Comparison of ENCODE assay signal across 12 cellular contexts in the genomic region with DNA sequence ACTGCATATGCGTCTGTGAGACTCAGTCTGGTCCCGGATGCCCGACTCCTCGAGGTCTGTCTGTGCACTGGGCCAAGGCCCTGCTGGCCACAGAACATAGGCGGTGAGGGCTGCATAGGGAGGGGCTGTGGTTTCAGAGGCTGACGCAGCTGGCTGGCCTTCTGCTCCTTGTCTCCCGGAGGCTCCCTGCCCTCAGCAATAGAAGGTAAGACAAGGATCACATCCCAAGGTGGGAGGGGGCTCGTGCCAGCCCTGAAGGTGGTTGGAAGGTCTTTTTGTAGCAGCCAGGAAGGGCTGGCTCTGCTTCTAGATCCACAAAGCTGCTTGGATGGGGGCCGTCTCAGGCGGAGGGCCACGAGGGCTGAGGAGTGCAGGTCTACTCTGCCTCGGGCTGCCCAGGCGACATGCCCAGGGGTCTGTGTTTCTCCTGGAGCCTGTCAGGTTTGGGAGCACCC.
DNase-seq lines count a peak whose midpoint lies in the region; ATAC-seq and TF ChIP-seq lines count a peak whose summit lies in the region.
"Had no signal": no experiment of that assay in that cellular context is flagged by ENCODE, and none has a peak within 500 bp of the region (broad histone marks: within the 10 kb centered on the region; RNA-seq: fewer than 3 reads in every experiment).

No MANE protein-coding gene starts in this region.

- H3K27ac Mint-ChIP-seq in immature natural killer cell, result no peak overlapping the region
- no peak overlapping the region for H3K27ac Mint-ChIP-seq in activated naive CD4-positive, alpha-beta T cell treated with anti-CD3 and anti-CD28 coated beads, Interleukin-2, amount 50 U/mL, for 72 hours
- H3K27ac Mint-ChIP-seq: activated CD4-positive, alpha-beta T cell treated with anti-CD3 and anti-CD28 coated beads, Interleukin-2, amount 10 ng/mL, durations not matched to agents 24 days and 14 days; dendritic cell treated with granulocyte-macrophage colony-stimulating factor and Interleukin-4, amounts not matched to agents 40 ng/mL and 50 ng/mL, for 4 days had no signal

- H3K4me3 Mint-ChIP-seq in immature natural killer cell, result no peak overlapping the region
- H3K4me3 Mint-ChIP-seq: activated CD4-positive, alpha-beta T cell treated with anti-CD3 and anti-CD28 coated beads, Interleukin-2, amount 10 ng/mL, durations not matched to agents 24 days and 14 days; dendritic cell treated with granulocyte-macrophage colony-stimulating factor and Interleukin-4, amounts not matched to agents 40 ng/mL and 50 ng/mL, for 4 days had no signal

- no peaks in the 10 kb centered on the region for H3K9me3 Mint-ChIP-seq in immature natural killer cell
- no peaks in the 10 kb centered on the region for H3K9me3 Mint-ChIP-seq in activated naive CD4-positive, alpha-beta T cell treated with anti-CD3 and anti-CD28 coated beads, Interleukin-2, amount 50 U/mL, for 72 hours
- H3K9me3 Mint-ChIP-seq: activated CD4-positive, alpha-beta T cell treated with anti-CD3 and anti-CD28 coated beads, Interleukin-2, amount 10 ng/mL, durations not matched to agents 24 days and 14 days; dendritic cell treated with granulocyte-macrophage colony-stimulating factor and Interleukin-4, amounts not matched to agents 40 ng/mL and 50 ng/mL, for 4 days had no signal

- peak; percentile 46 for ATAC-seq in HG02885 (IDR thresholded peaks at IDR 0.05; ENCODE audit: poor library complexity, unreplicated experiment)
- peak; percentile 93 for ATAC-seq in SK-N-SH treated with all-trans-retinoic acid at 6 μM for 48 hours
- no peak for ATAC-seq in activated naive CD4-positive, alpha-beta T cell treated with anti-CD3 and anti-CD28 coated beads, Interleukin-2, amount 50 U/mL, for 72 hours

- no peaks in the 10 kb centered on the region for H3K36me3 Mint-ChIP-seq in immature natural killer cell
- H3K36me3 Mint-ChIP-seq in activated naive CD4-positive, alpha-beta T cell treated with anti-CD3 and anti-CD28 coated beads, Interleukin-2, amount 50 U/mL, for 72 hours, result no peaks in the 10 kb centered on the region

- DNase-seq in iPS DF 19.7 (ENCODE audit: low read depth, low spot score) (peak; percentile 9), substantia nigra (lab: John Stamatoyannopoulos, UW) (peak in 26 of 49 donors; percentile 2 to 49 (median 14)), occipital lobe (lab: John Stamatoyannopoulos, UW) (no peak), OCI-M2 (lab: John Stamatoyannopoulos, UW; ENCODE audit: unreplicated experiment) (no peak), immature natural killer cell (no peak)
- DNase-seq in activated naive CD4-positive, alpha-beta T cell treated with anti-CD3 and anti-CD28 coated beads, Interleukin-2, amount 50 U/mL, for 72 hours (ENCODE audit: low spot score in 2 of 2), result no peak
- DNase-seq: activated CD4-positive, alpha-beta T cell treated with anti-CD3 and anti-CD28 coated beads, Interleukin-2, amount 10 ng/mL, durations not matched to agents 24 days and 14 days had no signal

- H3K27ac ChIP-seq in substantia nigra (ENCODE audit: low read depth, low read length, poor library complexity, severe bottlenecking), result no peak overlapping the region
- H3K27ac ChIP-seq: KMS-11, parathyroid adenoma had no signal

- peaks cover 1 to 10% (median 3%) of the 10 kb centered on the region in 3 donors for H3K27me3 Mint-ChIP-seq in immature natural killer cell (ENCODE audit: low read depth in 3 of 3)

- H3K4me1 Mint-ChIP-seq in immature natural killer cell, result no peaks in the 10 kb centered on the region
- H3K4me1 Mint-ChIP-seq: activated CD4-positive, alpha-beta T cell treated with anti-CD3 and anti-CD28 coated beads, Interleukin-2, amount 10 ng/mL, durations not matched to agents 24 days and 14 days had no signal

TF ChIP-seq in SK-N-SH treated with all-trans-retinoic acid at 6 μM for 48 hours, 23 proteins besides CTCF, POLR2A, EP300 and RAD21:
- TF ChIP-seq PPARA (CRISPR knock-in tag; IDR thresholded peaks at IDR 0.05; ENCODE audit: borderline replicate concordance) (no peak), ZNF70 (CRISPR knock-in tag; IDR thresholded peaks at IDR 0.05) (no peak), RARB (CRISPR knock-in tag; IDR thresholded peaks at IDR 0.05) (no peak), ARNTL (CRISPR knock-in tag; IDR thresholded peaks at IDR 0.05; ENCODE audit: borderline replicate concordance, low read depth) (no peak), ZNF565 (CRISPR knock-in tag; conservative IDR thresholded peaks at IDR 0.05; ENCODE audit: low read depth) (no peak), CSDC2 (CRISPR knock-in tag; IDR thresholded peaks at IDR 0.05) (no peak), ZC3H10 (CRISPR knock-in tag; IDR thresholded peaks at IDR 0.05) (no peak), ZFP30 (CRISPR knock-in tag; IDR thresholded peaks at IDR 0.05) (no peak), BACH2 (CRISPR knock-in tag; IDR thresholded peaks at IDR 0.05; ENCODE audit: borderline replicate concordance) (no peak), SNAI2 (CRISPR knock-in tag; IDR thresholded peaks at IDR 0.05) (no peak), OSR1 (CRISPR knock-in tag; IDR thresholded peaks at IDR 0.05) (no peak)
- TF ChIP-seq, protein P1, sequence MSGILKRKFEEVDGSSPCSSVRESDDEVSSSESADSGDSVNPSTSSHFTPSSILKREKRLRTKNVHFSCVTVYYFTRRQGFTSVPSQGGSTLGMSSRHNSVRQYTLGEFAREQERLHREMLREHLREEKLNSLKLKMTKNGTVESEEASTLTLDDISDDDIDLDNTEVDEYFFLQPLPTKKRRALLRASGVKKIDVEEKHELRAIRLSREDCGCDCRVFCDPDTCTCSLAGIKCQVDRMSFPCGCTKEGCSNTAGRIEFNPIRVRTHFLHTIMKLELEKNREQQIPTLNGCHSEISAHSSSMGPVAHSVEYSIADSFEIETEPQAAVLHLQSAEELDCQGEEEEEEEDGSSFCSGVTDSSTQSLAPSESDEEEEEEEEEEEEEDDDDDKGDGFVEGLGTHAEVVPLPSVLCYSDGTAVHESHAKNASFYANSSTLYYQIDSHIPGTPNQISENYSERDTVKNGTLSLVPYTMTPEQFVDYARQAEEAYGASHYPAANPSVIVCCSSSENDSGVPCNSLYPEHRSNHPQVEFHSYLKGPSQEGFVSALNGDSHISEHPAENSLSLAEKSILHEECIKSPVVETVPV (CRISPR knock-in tag; IDR thresholded peaks at IDR 0.05), result no peak
- TF ChIP-seq, protein P2, sequence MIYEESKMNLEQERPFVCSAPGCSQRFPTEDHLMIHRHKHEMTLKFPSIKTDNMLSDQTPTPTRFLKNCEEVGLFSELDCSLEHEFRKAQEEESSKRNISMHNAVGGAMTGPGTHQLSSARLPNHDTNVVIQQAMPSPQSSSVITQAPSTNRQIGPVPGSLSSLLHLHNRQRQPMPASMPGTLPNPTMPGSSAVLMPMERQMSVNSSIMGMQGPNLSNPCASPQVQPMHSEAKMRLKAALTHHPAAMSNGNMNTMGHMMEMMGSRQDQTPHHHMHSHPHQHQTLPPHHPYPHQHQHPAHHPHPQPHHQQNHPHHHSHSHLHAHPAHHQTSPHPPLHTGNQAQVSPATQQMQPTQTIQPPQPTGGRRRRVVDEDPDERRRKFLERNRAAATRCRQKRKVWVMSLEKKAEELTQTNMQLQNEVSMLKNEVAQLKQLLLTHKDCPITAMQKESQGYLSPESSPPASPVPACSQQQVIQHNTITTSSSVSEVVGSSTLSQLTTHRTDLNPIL (CRISPR knock-in tag; IDR thresholded peaks at IDR 0.05; ENCODE audit: low read depth), result no peak
- TF ChIP-seq, protein P3, sequence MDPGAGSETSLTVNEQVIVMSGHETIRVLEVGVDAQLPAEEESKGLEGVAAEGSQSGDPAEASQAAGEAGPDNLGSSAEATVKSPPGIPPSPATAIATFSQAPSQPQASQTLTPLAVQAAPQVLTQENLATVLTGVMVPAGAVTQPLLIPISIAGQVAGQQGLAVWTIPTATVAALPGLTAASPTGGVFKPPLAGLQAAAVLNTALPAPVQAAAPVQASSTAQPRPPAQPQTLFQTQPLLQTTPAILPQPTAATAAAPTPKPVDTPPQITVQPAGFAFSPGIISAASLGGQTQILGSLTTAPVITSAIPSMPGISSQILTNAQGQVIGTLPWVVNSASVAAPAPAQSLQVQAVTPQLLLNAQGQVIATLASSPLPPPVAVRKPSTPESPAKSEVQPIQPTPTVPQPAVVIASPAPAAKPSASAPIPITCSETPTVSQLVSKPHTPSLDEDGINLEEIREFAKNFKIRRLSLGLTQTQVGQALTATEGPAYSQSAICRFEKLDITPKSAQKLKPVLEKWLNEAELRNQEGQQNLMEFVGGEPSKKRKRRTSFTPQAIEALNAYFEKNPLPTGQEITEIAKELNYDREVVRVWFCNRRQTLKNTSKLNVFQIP (CRISPR knock-in tag; IDR thresholded peaks at IDR 0.05; ENCODE audit: borderline replicate concordance, low read depth), result no peak

Comparison
In these comparisons a context has a peak if more than half of its experiments do, and no peak if none do; other contexts are left out.
1. ATAC-seq: peak in HG02885 (single experiment) and SK-N-SH treated with all-trans-retinoic acid at 6 μM for 48 hours (single experiment); none in activated naive CD4-positive, alpha-beta T cell treated with anti-CD3 and anti-CD28 coated beads, Interleukin-2, amount 50 U/mL, for 72 hours (0 of 2).
2. DNase-seq: peak in iPS DF 19.7 (single experiment) and substantia nigra (26 of 49); none in occipital lobe (single experiment), OCI-M2 (single experiment), immature natural killer cell (0 of 3) and activated naive CD4-positive, alpha-beta T cell treated with anti-CD3 and anti-CD28 coated beads, Interleukin-2, amount 50 U/mL, for 72 hours (0 of 2).